ENCODE assay signal across 28 cellular contexts in genomic region chr7:140972344-140972743, GRCh38.
"Had no signal": no experiment of that assay in that cellular context is flagged by ENCODE, and none has a peak within 500 bp of the region (broad histone marks: within the 10 kb centered on the region; RNA-seq: fewer than 3 reads in every experiment).

No MANE protein-coding gene starts in this region.

- H3K27ac ChIP-seq: adrenal gland, body of pancreas had no signal

- DNase-seq: activated CD4-positive, alpha-beta memory T cell treated with anti-CD3 and anti-CD28 coated beads for 36 hours; activated CD4-positive, alpha-beta T cell treated with anti-CD3 and anti-CD28 coated beads for 36 hours; activated CD4-positive, alpha-beta T cell treated with anti-CD3 and anti-CD28 coated beads, Interleukin-2, amount 10 ng/mL, durations not matched to agents 24 days and 14 days; activated CD4-positive, CD25-positive, alpha-beta regulatory T cell; activated CD4-positive, CD25-positive, alpha-beta regulatory T cell treated with anti-CD3 and anti-CD28 coated beads, Interleukin-2, amount 50 U/mL, for 72 hours; activated CD8-positive, alpha-beta memory T cell treated with anti-CD3 and anti-CD28 coated beads, Interleukin-2, amount 10 ng/mL, durations not matched to agents 7 days and 5 days; activated CD8-positive, alpha-beta memory T cell treated with anti-CD3 and anti-CD28 coated beads, Interleukin-2, amount 50 U/mL, for 4 hours; activated CD8-positive, alpha-beta T cell treated with anti-CD3 and anti-CD28 coated beads, Interleukin-2, amount 10 ng/mL, durations not matched to agents 7 days and 5 days; activated effector memory CD4-positive, alpha-beta T cell treated with anti-CD3 and anti-CD28 coated beads, Interleukin-2, amount 50 U/mL, for 16 hours; activated naive CD4-positive, alpha-beta T cell treated with anti-CD3 and anti-CD28 coated beads for 36 hours; activated naive CD8-positive, alpha-beta T cell treated with anti-CD3 and anti-CD28 coated beads for 36 hours; activated naive CD8-positive, alpha-beta T cell treated with anti-CD3 and anti-CD28 coated beads, Interleukin-2, amount 50 U/mL, for 24 hours; activated T-cell treated with anti-CD3 and anti-CD28 coated beads, Interleukin-2, amount 50 U/mL, for 1 hour; activated T-cell treated with anti-CD3 and anti-CD28 coated beads, Interleukin-2, amount 50 U/mL, for 48 hours; adrenal gland; amygdala; aorta; body of pancreas; caudate nucleus; cortex of kidney; dermis blood vessel endothelial cell; effector CD8-positive, alpha-beta T cell; endodermal cell; head of caudate nucleus; T-helper 2 cell had no signal

- H3K4me1 ChIP-seq: adrenal gland, body of pancreas had no signal

- H3K36me3 ChIP-seq: adrenal gland had no signal

- H3K27me3 ChIP-seq: adrenal gland, body of pancreas had no signal

- H3K4me3 ChIP-seq: adrenal gland, body of pancreas had no signal

- H3K9me3 ChIP-seq: adrenal gland, body of pancreas had no signal

- FAIRE-seq: colon, frontal cortex had no signal

- ATAC-seq: activated CD4-positive, alpha-beta T cell treated with anti-CD3 and anti-CD28 coated beads for 36 hours; activated CD8-positive, alpha-beta memory T cell treated with anti-CD3 and anti-CD28 coated beads, Interleukin-2, amount 10 ng/mL, durations not matched to agents 7 days and 5 days; activated CD8-positive, alpha-beta T cell treated with anti-CD3 and anti-CD28 coated beads, Interleukin-2, amount 10 ng/mL, durations not matched to agents 7 days and 5 days; activated naive CD8-positive, alpha-beta T cell treated with anti-CD3 and anti-CD28 coated beads, Interleukin-2, amount 50 U/mL, for 24 hours; body of pancreas; esophagus mucosa had no signal
